ENCODE assay signal across 1 cellular context in the genomic region with DNA sequence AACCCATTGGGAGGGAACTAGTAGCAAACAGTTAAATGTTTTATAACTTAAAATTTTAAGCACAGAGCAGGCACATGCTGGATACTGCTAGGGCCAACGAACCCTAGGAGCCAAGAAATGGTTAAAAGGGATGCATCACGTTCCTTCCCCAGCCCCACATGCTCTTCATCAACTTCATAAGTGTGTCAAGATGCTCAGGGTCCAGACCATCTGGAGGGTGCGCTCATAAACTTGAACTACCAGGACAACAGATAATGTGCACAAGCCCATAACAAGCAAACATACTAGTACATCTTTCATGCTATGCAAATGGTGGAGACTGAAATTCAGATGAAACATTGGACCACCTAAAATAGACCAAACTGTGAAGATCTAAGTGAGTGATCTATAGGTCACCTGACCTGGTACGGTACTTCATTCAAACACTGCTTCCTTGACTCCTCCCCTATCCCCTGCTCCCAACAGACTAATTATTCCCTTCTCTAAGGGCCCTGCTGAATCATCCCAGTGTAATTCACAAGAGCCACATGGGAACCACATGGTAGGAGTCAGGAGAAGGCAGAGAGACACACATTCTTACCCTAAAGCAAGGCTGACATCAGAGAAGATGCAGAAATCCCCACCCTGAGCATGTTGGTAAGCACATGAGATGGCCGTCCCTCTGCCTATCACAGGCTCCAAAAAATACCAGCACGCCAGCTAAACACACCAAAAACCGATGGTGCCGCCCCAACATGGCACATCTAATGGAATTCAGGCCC.
TF ChIP-seq lines count a peak whose summit lies in the region.

No MANE protein-coding gene starts in this region.

TF ChIP-seq in HepG2, 621 proteins besides CTCF, POLR2A, EP300 and RAD21 (continued from another document):
- no peak for TF ChIP-seq TBX2 (CRISPR knock-in tag; IDR thresholded peaks at IDR 0.05; ENCODE audit: borderline replicate concordance)
- no peak for TF ChIP-seq CREB1 (IDR thresholded peaks at IDR 0.05)
- TF ChIP-seq CREB1 (CRISPR knock-in tag; IDR thresholded peaks at IDR 0.05): no peak
TF ChIP-seq in HepG2: peak in this region for 1.
